ENCODE assay signal across 11 cellular contexts in the genomic region with DNA sequence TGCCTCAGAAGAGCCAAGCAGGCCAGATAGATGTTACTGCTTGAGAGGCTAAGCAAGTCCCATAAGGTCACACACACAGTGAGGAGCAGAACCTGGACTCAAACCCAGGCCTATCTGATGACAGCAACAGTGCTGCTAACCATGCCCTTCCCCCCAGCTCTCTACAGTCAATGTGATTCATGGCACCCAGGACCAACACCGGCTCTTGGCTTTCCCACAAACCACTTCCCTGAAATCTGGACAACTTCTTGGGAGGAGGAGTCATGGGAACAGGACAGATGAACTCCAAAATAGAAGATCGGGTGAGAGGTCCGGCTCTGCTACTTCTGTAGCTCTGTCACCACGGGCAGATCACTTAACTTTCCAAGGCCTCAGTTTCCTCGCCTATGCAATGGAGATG. TPM values are rescaled to one million over a fixed set of nuclear protein-coding genes. Genes with fewer than 3 reads are reported as not detected.
DNase-seq lines count a peak whose midpoint lies in the region; ATAC-seq and TF ChIP-seq lines count a peak whose summit lies in the region.
"Had no signal": no experiment of that assay in that cellular context is flagged by ENCODE, and none has a peak within 500 bp of the region (broad histone marks: within the 10 kb centered on the region; RNA-seq: fewer than 3 reads in every experiment).

No MANE protein-coding gene starts in this region.

- no peaks in the 10 kb centered on the region for H3K9me3 ChIP-seq in CD8-positive, alpha-beta T cell (ENCODE audit: low read length)
- H3K9me3 ChIP-seq in Loucy (ENCODE audit: insufficient read depth, low read depth, low read length), result no peaks in the 10 kb centered on the region
- no peaks in the 10 kb centered on the region for H3K9me3 ChIP-seq in PC-3 (ENCODE audit: low read length)
- H3K9me3 ChIP-seq: stomach had no signal

- peaks cover 27% of the 10 kb centered on the region for H3K27me3 Mint-ChIP-seq in CD8-positive, alpha-beta T cell (ENCODE audit: low read depth)
- H3K27me3 Mint-ChIP-seq in endothelial cell (ENCODE audit: unreplicated experiment), result peaks cover 20% of the 10 kb centered on the region
- peaks cover 49% of the 10 kb centered on the region for H3K27me3 Mint-ChIP-seq in osteocyte (ENCODE audit: unreplicated experiment)

- no peaks in the 10 kb centered on the region for H3K9me3 Mint-ChIP-seq in CD8-positive, alpha-beta T cell
- H3K9me3 Mint-ChIP-seq in endothelial cell (ENCODE audit: unreplicated experiment) (no peaks in the 10 kb centered on the region), osteocyte (ENCODE audit: unreplicated experiment) (no peaks in the 10 kb centered on the region)

- H3K4me1 ChIP-seq in CD8-positive, alpha-beta T cell (ENCODE audit: insufficient read depth, low read length), result peaks cover 35% of the 10 kb centered on the region
- H3K4me1 ChIP-seq in Loucy (ENCODE audit: insufficient read depth, low read length, poor library complexity, severe bottlenecking) (peaks cover 53% of the 10 kb centered on the region), PC-3 (ENCODE audit: insufficient read depth, low read length) (no peaks in the 10 kb centered on the region)

- DNase-seq in CD8-positive, alpha-beta T cell, result no peak
- DNase-seq in endothelial cell (ENCODE audit: low spot score) (no peak), osteocyte (ENCODE audit: extremely low spot score, unreplicated experiment) (no peak), PC-3 (no peak), anterior cingulate cortex (lab: John Stamatoyannopoulos, UW) (no peak), DMS 273 treated with DMSO at 0.1 percent for 48 hours (lab: John Stamatoyannopoulos, UW) (no peak)

- H3K4me3 ChIP-seq in CD8-positive, alpha-beta T cell (ENCODE audit: low read depth, low read length), result no peak overlapping the region
- H3K4me3 ChIP-seq in Loucy (ENCODE audit: low read length, poor library complexity, severe bottlenecking) (peak overlapping the region; percentile 75), PC-3 (ENCODE audit: low read length) (no peak overlapping the region)

- TF ChIP-seq CTCF in CD8-positive, alpha-beta T cell (IDR thresholded peaks at IDR 0.05), result no peak
- no peak for TF ChIP-seq CTCF in Loucy (conservative IDR thresholded peaks at IDR 0.05; ENCODE audit: low read length)
- TF ChIP-seq CTCF in endothelial cell (IDR thresholded peaks at IDR 0.05; ENCODE audit: unreplicated experiment), result no peak
- TF ChIP-seq CTCF in osteocyte (IDR thresholded peaks at IDR 0.05), result no peak
- TF ChIP-seq CTCF in PC-3 (conservative IDR thresholded peaks at IDR 0.05; ENCODE audit: low read depth, low read length), result no peak

- no peak overlapping the region for H3K27ac ChIP-seq in CD8-positive, alpha-beta T cell (ENCODE audit: low read depth, low read length)
- H3K27ac ChIP-seq in PC-3 (ENCODE audit: low read length), result no peak overlapping the region

- H3K36me3 Mint-ChIP-seq in CD8-positive, alpha-beta T cell, result peaks cover 9% of the 10 kb centered on the region
- H3K36me3 Mint-ChIP-seq in endothelial cell (ENCODE audit: low read depth, unreplicated experiment) (no peaks in the 10 kb centered on the region), osteocyte (ENCODE audit: unreplicated experiment) (no peaks in the 10 kb centered on the region)

- no TSS peak for BruUV-seq in PC-3 (replicated peaks; lab: Mats Ljungman, UMichigan)

- intact Hi-C loops in CD8-positive, alpha-beta T cell (cut with DNase I, micrococcal nuclease), result loop anchor here in 1 of 2 experiments (2.0 to 5.0 kb wide), 2 partner anchors 18 to 44 kb away; no protein-coding TSS in a partner anchor
- intact Hi-C loops in PC-3 (cut with micrococcal nuclease), result no loop called here

- H3K9ac ChIP-seq in Loucy (ENCODE audit: low read depth, low read length, poor library complexity, severe bottlenecking) (peak overlapping the region; percentile 53), PC-3 (ENCODE audit: low read length) (no peak overlapping the region)

- no peak for ATAC-seq in CD8-positive, alpha-beta T cell
- ATAC-seq in PC-3, result no peak
- ATAC-seq in HG02642 (IDR thresholded peaks at IDR 0.05; ENCODE audit: poor library complexity, unreplicated experiment), result no peak
- ATAC-seq: HepG2 had no signal

- H3F3A ChIP-seq in Loucy (ENCODE audit: low read depth), result 0 out of 2 replicates have a peak, but pooled peaks cover 2% of the 10 kb centered on the region
- H3F3A ChIP-seq in PC-3 (ENCODE audit: low read length, unreplicated experiment), result no peaks in the 10 kb centered on the region

- CTCF ChIA-PET in CD8-positive, alpha-beta T cell (lab: Charles Lee), result interaction anchor here (1.4 to 1.8 kb wide), 2 partner anchors 18 to 271 kb away, joined by 4 to 8 read pairs; no protein-coding TSS in a partner anchor
- CTCF ChIA-PET in PC-3 (lab: Charles Lee), result no interaction called here

- H4K20me1 ChIP-seq in Loucy (ENCODE audit: insufficient read depth, low read length, poor library complexity, severe bottlenecking) (no peaks in the 10 kb centered on the region), PC-3 (ENCODE audit: low read length) (no peaks in the 10 kb centered on the region)

- peaks cover 22% of the 10 kb centered on the region; the same call in 1 of the 2 replicates for H3K79me2 ChIP-seq in Loucy (ENCODE audit: insufficient read depth, low read length)
- H3K79me2 ChIP-seq in PC-3 (ENCODE audit: low read length), result no peaks in the 10 kb centered on the region

- POLR2A ChIA-PET in CD8-positive, alpha-beta T cell (lab: Charles Lee), result interaction anchor here (1.8 kb wide), 1 partner anchor 91 kb away, joined by 7 read pairs; no protein-coding TSS in a partner anchor
- POLR2A ChIA-PET in PC-3 (lab: Charles Lee; ENCODE audit: unreplicated experiment), result no interaction called here

- H3K27me3 ChIP-seq in CD8-positive, alpha-beta T cell (ENCODE audit: insufficient read depth, low read length), result no peaks in the 10 kb centered on the region
- no peaks in the 10 kb centered on the region for H3K27me3 ChIP-seq in Loucy (ENCODE audit: insufficient read depth, low read length, poor library complexity, severe bottlenecking)
- H3K27me3 ChIP-seq in PC-3 (ENCODE audit: low read length), result peaks cover 25% of the 10 kb centered on the region

- no peaks in the 10 kb centered on the region for H3K9me2 ChIP-seq in Loucy (replicated peaks; ENCODE audit: low read depth, low read length)
- H3K9me2 ChIP-seq in PC-3 (replicated peaks; ENCODE audit: low read length), result no peaks in the 10 kb centered on the region

- H3K4me2 ChIP-seq in Loucy (ENCODE audit: low read depth, low read length, poor library complexity, severe bottlenecking), result peak overlapping the region; percentile 77
- H3K4me2 ChIP-seq in PC-3 (ENCODE audit: low read length), result no peak overlapping the region

- H3K4me3 Mint-ChIP-seq in CD8-positive, alpha-beta T cell, result peak overlapping the region; percentile 93
- peak overlapping the region; percentile 43 for H3K4me3 Mint-ChIP-seq in endothelial cell (ENCODE audit: unreplicated experiment)
- no peak overlapping the region for H3K4me3 Mint-ChIP-seq in osteocyte (ENCODE audit: unreplicated experiment)

- H3K27ac Mint-ChIP-seq in CD8-positive, alpha-beta T cell, result no peak overlapping the region
- H3K27ac Mint-ChIP-seq in endothelial cell (ENCODE audit: unreplicated experiment), result no peak overlapping the region
- peak overlapping the region; percentile 54 for H3K27ac Mint-ChIP-seq in osteocyte (ENCODE audit: unreplicated experiment)

- peaks cover 58% of the 10 kb centered on the region for H3K4me1 Mint-ChIP-seq in CD8-positive, alpha-beta T cell (ENCODE audit: low read depth)
- peaks cover 48% of the 10 kb centered on the region for H3K4me1 Mint-ChIP-seq in endothelial cell (ENCODE audit: unreplicated experiment)
- peaks cover 36% of the 10 kb centered on the region for H3K4me1 Mint-ChIP-seq in osteocyte (ENCODE audit: unreplicated experiment)

- no peaks in the 10 kb centered on the region for H3K36me3 ChIP-seq in CD8-positive, alpha-beta T cell (ENCODE audit: insufficient read depth, low read length)
- H3K36me3 ChIP-seq in Loucy (ENCODE audit: insufficient read depth, low read length) (no peaks in the 10 kb centered on the region), PC-3 (ENCODE audit: low read depth, low read length) (no peaks in the 10 kb centered on the region)
- H3K36me3 ChIP-seq: stomach had no signal

- H2AFZ ChIP-seq in Loucy (ENCODE audit: low read length) (no peak overlapping the region), PC-3 (ENCODE audit: low read length) (no peak overlapping the region)

RNA-seq across cellular contexts. Expression of a gene that starts 0.7 kb away (rescaled TPM):
- 1 to 10 TPM; 2.7 to 3.0 TPM for total RNA-seq in CD8-positive, alpha-beta T cell
- total RNA-seq in endothelial cell (ENCODE audit: unreplicated experiment) (0.23 TPM), osteocyte (not detected in 2 replicates), PC-3 (2014; rRNA removed) (not detected in 2 replicates)
- total RNA-seq: HepG2, OCI-LY7 had no signal

RNA-seq across cellular contexts. Expression of a gene that starts 47.3 kb away (rescaled TPM):
- 1 to 10 TPM; 3.5 to 4.3 TPM for total RNA-seq in CD8-positive, alpha-beta T cell
- not detected for total RNA-seq in endothelial cell (ENCODE audit: unreplicated experiment)
- 2.1 and 2.4 TPM in 2 replicates for total RNA-seq in osteocyte
- 4.6 and 4.7 TPM in 2 replicates for total RNA-seq in PC-3 (2014; rRNA removed)
- total RNA-seq: HepG2, OCI-LY7 had no signal
